1 cellular context compared by ENCODE assay signal in the genomic region with DNA sequence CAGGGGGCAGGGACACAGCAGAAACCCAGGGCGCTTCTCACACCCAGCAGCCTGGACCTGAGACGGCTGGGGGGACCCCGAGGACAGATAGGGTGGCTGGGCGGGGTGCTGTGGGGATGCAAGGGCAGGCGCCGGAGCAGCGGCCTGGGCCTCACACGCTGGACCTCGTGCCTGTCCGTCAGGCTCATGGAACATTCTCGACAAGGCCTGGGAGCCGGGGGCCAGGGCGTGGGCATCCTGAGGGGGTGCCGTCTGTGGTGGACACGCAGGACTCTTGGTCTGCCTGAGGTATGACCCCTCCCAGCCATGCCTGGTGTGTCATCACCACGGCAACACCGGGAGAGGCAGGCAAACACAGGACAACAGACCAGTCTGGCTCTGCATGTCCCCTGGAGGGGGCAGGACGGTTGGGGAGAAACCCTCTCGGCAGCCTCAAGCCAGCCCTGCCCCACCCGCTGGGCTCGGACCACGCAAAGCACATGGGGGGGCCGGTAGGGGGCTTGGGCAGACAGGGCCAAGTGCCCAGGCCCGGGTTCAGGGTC.
TF ChIP-seq lines count a peak whose summit lies in the region.

No MANE protein-coding gene starts in this region.

TF ChIP-seq in GM23338, 12 proteins besides CTCF, POLR2A, EP300 and RAD21:
- TF ChIP-seq, protein P1, sequence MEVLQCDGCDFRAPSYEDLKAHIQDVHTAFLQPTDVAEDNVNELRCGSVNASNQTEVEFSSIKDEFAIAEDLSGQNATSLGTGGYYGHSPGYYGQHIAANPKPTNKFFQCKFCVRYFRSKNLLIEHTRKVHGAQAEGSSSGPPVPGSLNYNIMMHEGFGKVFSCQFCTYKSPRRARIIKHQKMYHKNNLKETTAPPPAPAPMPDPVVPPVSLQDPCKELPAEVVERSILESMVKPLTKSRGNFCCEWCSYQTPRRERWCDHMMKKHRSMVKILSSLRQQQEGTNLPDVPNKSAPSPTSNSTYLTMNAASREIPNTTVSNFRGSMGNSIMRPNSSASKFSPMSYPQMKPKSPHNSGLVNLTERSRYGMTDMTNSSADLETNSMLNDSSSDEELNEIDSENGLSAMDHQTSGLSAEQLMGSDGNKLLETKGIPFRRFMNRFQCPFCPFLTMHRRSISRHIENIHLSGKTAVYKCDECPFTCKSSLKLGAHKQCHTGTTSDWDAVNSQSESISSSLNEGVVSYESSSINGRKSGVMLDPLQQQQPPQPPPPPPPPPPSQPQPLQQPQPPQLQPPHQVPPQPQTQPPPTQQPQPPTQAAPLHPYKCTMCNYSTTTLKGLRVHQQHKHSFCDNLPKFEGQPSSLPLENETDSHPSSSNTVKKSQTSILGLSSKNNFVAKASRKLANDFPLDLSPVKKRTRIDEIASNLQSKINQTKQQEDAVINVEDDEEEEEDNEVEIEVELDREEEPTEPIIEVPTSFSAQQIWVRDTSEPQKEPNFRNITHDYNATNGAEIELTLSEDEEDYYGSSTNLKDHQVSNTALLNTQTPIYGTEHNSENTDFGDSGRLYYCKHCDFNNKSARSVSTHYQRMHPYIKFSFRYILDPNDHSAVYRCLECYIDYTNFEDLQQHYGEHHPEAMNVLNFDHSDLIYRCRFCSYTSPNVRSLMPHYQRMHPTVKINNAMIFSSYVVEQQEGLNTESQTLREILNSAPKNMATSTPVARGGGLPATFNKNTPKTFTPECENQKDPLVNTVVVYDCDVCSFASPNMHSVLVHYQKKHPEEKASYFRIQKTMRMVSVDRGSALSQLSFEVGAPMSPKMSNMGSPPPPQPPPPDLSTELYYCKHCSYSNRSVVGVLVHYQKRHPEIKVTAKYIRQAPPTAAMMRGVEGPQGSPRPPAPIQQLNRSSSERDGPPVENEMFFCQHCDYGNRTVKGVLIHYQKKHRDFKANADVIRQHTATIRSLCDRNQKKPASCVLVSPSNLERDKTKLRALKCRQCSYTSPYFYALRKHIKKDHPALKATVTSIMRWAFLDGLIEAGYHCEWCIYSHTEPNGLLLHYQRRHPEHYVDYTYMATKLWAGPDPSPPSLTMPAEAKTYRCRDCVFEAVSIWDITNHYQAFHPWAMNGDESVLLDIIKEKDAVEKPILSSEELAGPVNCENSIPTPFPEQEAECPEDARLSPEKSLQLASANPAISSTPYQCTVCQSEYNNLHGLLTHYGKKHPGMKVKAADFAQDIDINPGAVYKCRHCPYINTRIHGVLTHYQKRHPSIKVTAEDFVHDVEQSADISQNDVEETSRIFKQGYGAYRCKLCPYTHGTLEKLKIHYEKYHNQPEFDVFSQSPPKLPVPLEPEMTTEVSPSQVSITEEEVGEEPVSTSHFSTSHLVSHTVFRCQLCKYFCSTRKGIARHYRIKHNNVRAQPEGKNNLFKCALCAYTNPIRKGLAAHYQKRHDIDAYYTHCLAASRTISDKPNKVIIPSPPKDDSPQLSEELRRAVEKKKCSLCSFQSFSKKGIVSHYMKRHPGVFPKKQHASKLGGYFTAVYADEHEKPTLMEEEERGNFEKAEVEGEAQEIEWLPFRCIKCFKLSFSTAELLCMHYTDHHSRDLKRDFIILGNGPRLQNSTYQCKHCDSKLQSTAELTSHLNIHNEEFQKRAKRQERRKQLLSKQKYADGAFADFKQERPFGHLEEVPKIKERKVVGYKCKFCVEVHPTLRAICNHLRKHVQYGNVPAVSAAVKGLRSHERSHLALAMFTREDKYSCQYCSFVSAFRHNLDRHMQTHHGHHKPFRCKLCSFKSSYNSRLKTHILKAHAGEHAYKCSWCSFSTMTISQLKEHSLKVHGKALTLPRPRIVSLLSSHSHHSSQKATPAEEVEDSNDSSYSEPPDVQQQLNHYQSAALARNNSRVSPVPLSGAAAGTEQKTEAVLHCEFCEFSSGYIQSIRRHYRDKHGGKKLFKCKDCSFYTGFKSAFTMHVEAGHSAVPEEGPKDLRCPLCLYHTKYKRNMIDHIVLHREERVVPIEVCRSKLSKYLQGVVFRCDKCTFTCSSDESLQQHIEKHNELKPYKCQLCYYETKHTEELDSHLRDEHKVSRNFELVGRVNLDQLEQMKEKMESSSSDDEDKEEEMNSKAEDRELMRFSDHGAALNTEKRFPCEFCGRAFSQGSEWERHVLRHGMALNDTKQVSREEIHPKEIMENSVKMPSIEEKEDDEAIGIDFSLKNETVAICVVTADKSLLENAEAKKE (CRISPR knock-in tag; IDR thresholded peaks at IDR 0.05), result no peak
- TF ChIP-seq ZNF331 (CRISPR knock-in tag; IDR thresholded peaks at IDR 0.05; ENCODE audit: low read depth), result no peak
- no peak for TF ChIP-seq POLR2AphosphoS5 (IDR thresholded peaks at IDR 0.05; ENCODE audit: low read depth)
- TF ChIP-seq, protein P2, sequence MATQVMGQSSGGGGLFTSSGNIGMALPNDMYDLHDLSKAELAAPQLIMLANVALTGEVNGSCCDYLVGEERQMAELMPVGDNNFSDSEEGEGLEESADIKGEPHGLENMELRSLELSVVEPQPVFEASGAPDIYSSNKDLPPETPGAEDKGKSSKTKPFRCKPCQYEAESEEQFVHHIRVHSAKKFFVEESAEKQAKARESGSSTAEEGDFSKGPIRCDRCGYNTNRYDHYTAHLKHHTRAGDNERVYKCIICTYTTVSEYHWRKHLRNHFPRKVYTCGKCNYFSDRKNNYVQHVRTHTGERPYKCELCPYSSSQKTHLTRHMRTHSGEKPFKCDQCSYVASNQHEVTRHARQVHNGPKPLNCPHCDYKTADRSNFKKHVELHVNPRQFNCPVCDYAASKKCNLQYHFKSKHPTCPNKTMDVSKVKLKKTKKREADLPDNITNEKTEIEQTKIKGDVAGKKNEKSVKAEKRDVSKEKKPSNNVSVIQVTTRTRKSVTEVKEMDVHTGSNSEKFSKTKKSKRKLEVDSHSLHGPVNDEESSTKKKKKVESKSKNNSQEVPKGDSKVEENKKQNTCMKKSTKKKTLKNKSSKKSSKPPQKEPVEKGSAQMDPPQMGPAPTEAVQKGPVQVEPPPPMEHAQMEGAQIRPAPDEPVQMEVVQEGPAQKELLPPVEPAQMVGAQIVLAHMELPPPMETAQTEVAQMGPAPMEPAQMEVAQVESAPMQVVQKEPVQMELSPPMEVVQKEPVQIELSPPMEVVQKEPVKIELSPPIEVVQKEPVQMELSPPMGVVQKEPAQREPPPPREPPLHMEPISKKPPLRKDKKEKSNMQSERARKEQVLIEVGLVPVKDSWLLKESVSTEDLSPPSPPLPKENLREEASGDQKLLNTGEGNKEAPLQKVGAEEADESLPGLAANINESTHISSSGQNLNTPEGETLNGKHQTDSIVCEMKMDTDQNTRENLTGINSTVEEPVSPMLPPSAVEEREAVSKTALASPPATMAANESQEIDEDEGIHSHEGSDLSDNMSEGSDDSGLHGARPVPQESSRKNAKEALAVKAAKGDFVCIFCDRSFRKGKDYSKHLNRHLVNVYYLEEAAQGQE (IDR thresholded peaks at IDR 0.05; ENCODE audit: unreplicated experiment), result no peak
- TF ChIP-seq STAT1 (IDR thresholded peaks at IDR 0.05; ENCODE audit: unreplicated experiment), result no peak
- no peak for TF ChIP-seq NANOG (IDR thresholded peaks at IDR 0.05; ENCODE audit: borderline replicate concordance)
- TF ChIP-seq JUNB (IDR thresholded peaks at IDR 0.05; ENCODE audit: unreplicated experiment), result no peak
- no peak for TF ChIP-seq EZH2phosphoT487 (IDR thresholded peaks at IDR 0.05; ENCODE audit: unreplicated experiment)
